In genomic region chr12:48865441-48866290, GRCh38 we compare ENCODE assay signal across 8 cellular contexts. TPM values are rescaled to one million over a fixed set of nuclear protein-coding genes. Genes with fewer than 3 reads are reported as not detected.
A peak's percentile ranks its signal among the peaks of the same experiment; 100 is the strongest.
DNase-seq lines count a peak whose midpoint lies in the region; ATAC-seq, FAIRE-seq and TF ChIP-seq lines count a peak whose summit lies in the region.

TSS of gene RND1 (minus strand) at chr12:48865870. CDS start at chr12:48865767, 103 bp downstream.

- DNase-seq in NCI-H1694 (lab: John Stamatoyannopoulos, UW), result peak; percentile 92
- DNase-seq in T-helper 2 cell, result peak; percentile 55 to 94 (median 80)
- DNase-seq in astrocyte (ENCODE audit: low read depth), result peak; percentile 80
- DNase-seq in right cardiac atrium, result peak; percentile 89 to 94 (median 92)
- peak; percentile 81 to 91 for DNase-seq in psoas muscle
- DNase-seq in uterus, result peak; percentile 85 to 92

- H3K4me3 ChIP-seq in astrocyte (ENCODE audit: insufficient read depth, low read depth, low read length), result peak within 1 kb of the TSS; percentile 66
- peak within 1 kb of the TSS; percentile 71 for H3K4me3 ChIP-seq in right cardiac atrium (ENCODE audit: low read length)
- H3K4me3 ChIP-seq in psoas muscle, result peak within 1 kb of the TSS; percentile 66
- peak within 1 kb of the TSS; percentile 43 to 62 for H3K4me3 ChIP-seq in uterus

- H3K36me3 Mint-ChIP-seq in astrocyte (ENCODE audit: low read depth, unreplicated experiment), result peaks cover 6% of the 10 kb centered on the region

- peak; percentile 91 to 99 for TF ChIP-seq POLR2A in uterus (IDR thresholded peaks at IDR 0.05)

- no peak for TF ChIP-seq CTCF in astrocyte (IDR thresholded peaks at IDR 0.05; ENCODE audit: insufficient read depth, low read depth, low read length)
- no peak for TF ChIP-seq CTCF in psoas muscle (IDR thresholded peaks at IDR 0.05)
- peak in 3 of 4 experiments; percentile 7 to 26 (median 16) for TF ChIP-seq CTCF in uterus (IDR thresholded peaks at IDR 0.05)

- no peaks in the 10 kb centered on the region for H4K20me1 ChIP-seq in astrocyte (ENCODE audit: insufficient read depth, low read length)

- ATAC-seq in GM18498 (IDR thresholded peaks at IDR 0.05; ENCODE audit: unreplicated experiment) (peak; percentile 88), HG02885 (IDR thresholded peaks at IDR 0.05; ENCODE audit: poor library complexity, unreplicated experiment) (peak; percentile 95), right cardiac atrium (peak; percentile 97 to 98), psoas muscle (peak; percentile 96 to 100 (median 98))

- peak within 1 kb of the TSS; percentile 88 for H3K4me2 ChIP-seq in astrocyte (ENCODE audit: low read length)

- peaks cover 27% of the 10 kb centered on the region for H3K27me3 Mint-ChIP-seq in astrocyte (ENCODE audit: low read depth, unreplicated experiment)

- H3K9me3 ChIP-seq in astrocyte (ENCODE audit: insufficient read depth, low read depth, low read length) (no peaks in the 10 kb centered on the region), right cardiac atrium (ENCODE audit: control insufficient read depth, low read length) (no peaks in the 10 kb centered on the region), psoas muscle (no peaks in the 10 kb centered on the region), uterus (no peaks in the 10 kb centered on the region)

- FAIRE-seq in astrocyte (lab: Jason Lieb, UNC), result no peak

- H3K9ac ChIP-seq in astrocyte (ENCODE audit: low read length), result peak within 1 kb of the TSS; percentile 58

- H3K4me1 Mint-ChIP-seq in astrocyte (ENCODE audit: low read depth, unreplicated experiment), result peaks cover 2% of the 10 kb centered on the region

- no peaks in the 10 kb centered on the region for H3K9me3 Mint-ChIP-seq in astrocyte (ENCODE audit: unreplicated experiment)

- peak within 1 kb of the TSS; percentile 93 for H2AFZ ChIP-seq in astrocyte (ENCODE audit: low read depth, low read length)

- under 1% methylated on average over 30 of the region's 30 CpGs for WGBS in right cardiac atrium
- 1 to 2% (median 2%) methylated on average over 30 of the region's 30 CpGs for WGBS in psoas muscle, 3 donors

- H3K27ac ChIP-seq in astrocyte (ENCODE audit: low read depth, low read length) (no peak within 1 kb of the TSS), right cardiac atrium (ENCODE audit: low read length) (no peak within 1 kb of the TSS), psoas muscle (no peak within 1 kb of the TSS), uterus (peak within 1 kb of the TSS; percentile 29 to 41)

- intact Hi-C loops in right cardiac atrium (cut with DNase I), result no loop called here
- intact Hi-C loops in psoas muscle (cut with DNase I), result no loop called here
- intact Hi-C loops in uterus (cut with DNase I; ENCODE audit: low total_unique reads), result no loop called here

- H3K36me3 ChIP-seq in astrocyte (ENCODE audit: insufficient read depth, low read length) (no peaks in the 10 kb centered on the region), psoas muscle (ENCODE audit: insufficient read depth in 1 of 2, low read depth in 1 of 2) (no peaks in the 10 kb centered on the region), uterus (no peaks in the 10 kb centered on the region)

- peaks cover 36% of the 10 kb centered on the region for H3K27me3 ChIP-seq in astrocyte (ENCODE audit: insufficient read depth, low read length)
- H3K27me3 ChIP-seq in right cardiac atrium (ENCODE audit: control insufficient read depth, insufficient read depth), result no peaks in the 10 kb centered on the region
- peaks cover 0 to 7% (median 5%) of the 10 kb centered on the region in 3 donors for H3K27me3 ChIP-seq in psoas muscle (ENCODE audit: insufficient read depth in 3 of 3, low read length in 2 of 3)
- no peaks in the 10 kb centered on the region for H3K27me3 ChIP-seq in uterus

- peak within 1 kb of the TSS; percentile 58 for H3K27ac Mint-ChIP-seq in astrocyte (ENCODE audit: unreplicated experiment)

- no peaks in the 10 kb centered on the region for H3K79me2 ChIP-seq in astrocyte (ENCODE audit: insufficient read depth, low read length)

- H3K4me3 Mint-ChIP-seq in astrocyte (ENCODE audit: unreplicated experiment), result peak within 1 kb of the TSS; percentile 90

- H3K4me1 ChIP-seq in astrocyte (ENCODE audit: insufficient read depth, low read length) (peaks cover 8% of the 10 kb centered on the region), right cardiac atrium (ENCODE audit: control insufficient read depth, insufficient read depth, low read length) (no peaks in the 10 kb centered on the region), psoas muscle (peaks cover 4% of the 10 kb centered on the region), uterus (no peaks in the 10 kb centered on the region)

RNA-seq across cellular contexts. Expression of gene RND1, which starts in this region (rescaled TPM):
- total RNA-seq in astrocyte (2.2 and 2.4 TPM in 2 replicates), right cardiac atrium (under 1 TPM; 0.41 to 0.96 (median 0.71) TPM), psoas muscle (under 1 TPM in 3 of 4 donors, not detected in 1; 0.15 to 0.64 (median 0.19) TPM), uterus (10 to 100 TPM in 1 of 4 donors, under 1 TPM in 1, not detected in 2; 0.88 to 22.1 TPM)
- polyA plus RNA-seq in right cardiac atrium (2.6 TPM), psoas muscle (1 to 10 TPM in 1 of 3 donors, under 1 TPM in 1, not detected in 1; 0.18 to 1.2 TPM)

Comparison
In these comparisons a context has a peak if more than half of its experiments do, and no peak if none do; other contexts are left out.
1. H3K27ac ChIP-seq: peak in uterus (2 of 2); none in astrocyte (single experiment), right cardiac atrium (single experiment) and psoas muscle (single experiment).
2. CTCF ChIP-seq: peak in uterus (3 of 4); none in astrocyte (single experiment) and psoas muscle (single experiment).
3. Peak in every context shown above with its lines, with median percentiles within 50 percentile points of each other: ATAC-seq, DNase-seq and H3K4me3 ChIP-seq.